1 cellular context compared by ENCODE assay signal in the genomic region with DNA sequence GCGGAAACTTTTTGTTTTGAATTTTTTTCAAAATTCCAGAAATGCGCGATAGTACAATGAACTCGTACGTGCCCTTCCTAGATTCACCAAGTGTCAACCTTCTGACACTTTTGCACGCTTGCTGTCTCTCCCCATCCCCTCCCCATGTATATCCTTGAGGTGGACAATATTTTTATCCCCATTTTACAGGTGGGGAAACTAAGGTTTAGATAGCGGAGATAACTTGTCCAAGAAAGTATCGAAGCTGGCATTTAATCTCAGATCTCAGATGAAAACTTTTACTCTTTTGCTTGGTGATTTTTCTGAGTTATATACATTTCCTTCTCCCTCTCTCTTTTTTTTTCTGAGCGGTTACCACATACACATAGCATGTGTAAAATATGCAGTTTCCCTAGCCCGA.
A peak's percentile ranks its signal among the peaks of the same experiment; 100 is the strongest.
TF ChIP-seq lines count a peak whose summit lies in the region.

No MANE protein-coding gene starts in this region.

TF ChIP-seq in K562, 482 proteins besides CTCF, POLR2A, EP300 and RAD21:
- TF ChIP-seq ZNF133 (CRISPR knock-in tag; IDR thresholded peaks at IDR 0.05) (no peak), RBM25 (IDR thresholded peaks at IDR 0.05; ENCODE audit: low read depth, low read length, severe bottlenecking) (peak; percentile 60)
